In the genomic region with DNA sequence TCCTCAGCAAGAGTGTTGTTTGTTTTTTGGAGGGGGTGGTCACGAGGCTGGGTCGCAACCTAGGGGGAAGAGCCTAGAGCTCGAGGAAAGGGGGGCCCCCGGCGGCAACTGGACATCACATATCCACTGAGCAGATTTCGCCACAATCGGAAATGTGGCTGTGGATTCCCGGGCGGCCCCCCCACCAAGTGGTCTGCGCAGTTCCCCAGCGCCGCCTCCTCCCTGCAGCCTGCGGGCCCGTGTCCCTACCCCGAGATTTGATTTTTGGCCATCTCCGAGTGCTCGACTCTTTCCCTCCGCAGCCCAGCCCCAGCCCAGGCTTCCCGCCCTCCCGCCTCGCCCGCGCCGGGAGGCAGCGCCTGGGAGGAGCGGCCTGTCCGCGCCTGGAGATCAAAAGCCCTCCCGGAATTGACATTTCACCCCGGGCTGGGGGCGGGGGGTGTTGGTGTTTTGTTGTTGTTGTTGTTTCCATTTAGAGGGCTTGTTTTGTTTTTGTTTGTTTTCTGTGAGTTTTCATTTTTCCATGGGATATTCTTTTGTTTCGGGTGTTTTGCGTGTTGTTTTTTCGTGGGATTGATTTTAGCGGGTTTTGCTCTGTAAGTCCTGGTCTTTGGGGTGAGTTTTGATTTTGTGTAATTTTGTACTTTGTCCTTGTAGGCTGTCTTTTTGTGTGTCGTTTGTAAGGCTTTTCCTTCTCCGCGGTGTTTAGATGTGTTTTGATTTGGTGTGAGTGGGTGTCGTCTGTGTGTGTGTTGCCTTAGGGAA, we compare ENCODE assay signal across 1 cellular context.
TF ChIP-seq lines count a peak whose summit lies in the region.

No MANE protein-coding gene starts in this region.

TF ChIP-seq in H1, 55 proteins besides CTCF, POLR2A, EP300 and RAD21 (continued from another document):
- TF ChIP-seq, protein P1, sequence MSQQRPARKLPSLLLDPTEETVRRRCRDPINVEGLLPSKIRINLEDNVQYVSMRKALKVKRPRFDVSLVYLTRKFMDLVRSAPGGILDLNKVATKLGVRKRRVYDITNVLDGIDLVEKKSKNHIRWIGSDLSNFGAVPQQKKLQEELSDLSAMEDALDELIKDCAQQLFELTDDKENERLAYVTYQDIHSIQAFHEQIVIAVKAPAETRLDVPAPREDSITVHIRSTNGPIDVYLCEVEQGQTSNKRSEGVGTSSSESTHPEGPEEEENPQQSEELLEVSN (IDR thresholded peaks at IDR 0.05), result peak; percentile 62
- TF ChIP-seq SUZ12 (IDR thresholded peaks at IDR 0.05; ENCODE audit: low read length) (no peak), RNF2 (IDR thresholded peaks at IDR 0.05; ENCODE audit: borderline replicate concordance, low read depth, low read length, missing control alignments, poor library complexity, severe bottlenecking) (peak; percentile 71), PHF8 (conservative IDR thresholded peaks at IDR 0.05; ENCODE audit: low read depth, low read length) (no peak), ASH2L (IDR thresholded peaks at IDR 0.05; ENCODE audit: low read length) (no peak), CTBP2 (IDR thresholded peaks at IDR 0.05; ENCODE audit: borderline replicate concordance, insufficient read depth, insufficient read length, low read length) (peak; percentile 7), NRF1 (IDR thresholded peaks at IDR 0.05; ENCODE audit: low read depth, low read length) (no peak), SAP30 (IDR thresholded peaks at IDR 0.05; ENCODE audit: insufficient read depth, insufficient replicate concordance, low read length) (peak; percentile 40), CREB1 (IDR thresholded peaks at IDR 0.05) (no peak)
- TF ChIP-seq, protein P2, sequence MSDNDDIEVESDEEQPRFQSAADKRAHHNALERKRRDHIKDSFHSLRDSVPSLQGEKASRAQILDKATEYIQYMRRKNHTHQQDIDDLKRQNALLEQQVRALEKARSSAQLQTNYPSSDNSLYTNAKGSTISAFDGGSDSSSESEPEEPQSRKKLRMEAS (IDR thresholded peaks at IDR 0.05), result no peak
- TF ChIP-seq, protein P3, sequence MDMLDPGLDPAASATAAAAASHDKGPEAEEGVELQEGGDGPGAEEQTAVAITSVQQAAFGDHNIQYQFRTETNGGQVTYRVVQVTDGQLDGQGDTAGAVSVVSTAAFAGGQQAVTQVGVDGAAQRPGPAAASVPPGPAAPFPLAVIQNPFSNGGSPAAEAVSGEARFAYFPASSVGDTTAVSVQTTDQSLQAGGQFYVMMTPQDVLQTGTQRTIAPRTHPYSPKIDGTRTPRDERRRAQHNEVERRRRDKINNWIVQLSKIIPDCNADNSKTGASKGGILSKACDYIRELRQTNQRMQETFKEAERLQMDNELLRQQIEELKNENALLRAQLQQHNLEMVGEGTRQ (IDR thresholded peaks at IDR 0.05; ENCODE audit: low read length), result no peak
- TF ChIP-seq, protein P4, sequence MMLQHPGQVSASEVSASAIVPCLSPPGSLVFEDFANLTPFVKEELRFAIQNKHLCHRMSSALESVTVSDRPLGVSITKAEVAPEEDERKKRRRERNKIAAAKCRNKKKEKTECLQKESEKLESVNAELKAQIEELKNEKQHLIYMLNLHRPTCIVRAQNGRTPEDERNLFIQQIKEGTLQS (IDR thresholded peaks at IDR 0.05; ENCODE audit: insufficient read depth, low read depth, low read length), result no peak
